In genomic region chr3:149095487-149095886, GRCh38 we compare ENCODE assay signal across 1 cellular context.
A peak's percentile ranks its signal among the peaks of the same experiment; 100 is the strongest.
TF ChIP-seq lines count a peak whose summit lies in the region.

No MANE protein-coding gene starts in this region.

TF ChIP-seq in GM12878, 131 proteins besides CTCF, POLR2A, EP300 and RAD21 (continued from another document and continues in another):
- TF ChIP-seq IRF3 (IDR thresholded peaks at IDR 0.05) (no peak), CEBPB (IDR thresholded peaks at IDR 0.05; ENCODE audit: borderline replicate concordance in 1 of 2, low read depth in 2 of 2, low read length in 2 of 2) (no peak), RFX5 (IDR thresholded peaks at IDR 0.05; ENCODE audit: low read depth, low read length) (no peak), SUPT20H (IDR thresholded peaks at IDR 0.05; ENCODE audit: borderline replicate concordance, control insufficient read depth, low read depth, low read length) (no peak), STAT1 (conservative IDR thresholded peaks at IDR 0.05) (no peak), IKZF2 (IDR thresholded peaks at IDR 0.05) (peak; percentile 92 to 96), USF2 (IDR thresholded peaks at IDR 0.05; ENCODE audit: borderline replicate concordance, low read depth, low read length) (no peak), ZBTB4 (CRISPR knock-in tag; IDR thresholded peaks at IDR 0.05) (no peak), JUND (IDR thresholded peaks at IDR 0.05; ENCODE audit: low read depth, low read length) (0 out of 2 replicates have a peak, but pooled peaks have one; percentile 41), CREB1 (IDR thresholded peaks at IDR 0.05; ENCODE audit: low read depth) (no peak), ZNF384 (IDR thresholded peaks at IDR 0.05; ENCODE audit: borderline replicate concordance, low read depth, low read length) (no peak), HDAC6 (IDR thresholded peaks at IDR 0.05; ENCODE audit: unreplicated experiment) (no peak), E2F4 (IDR thresholded peaks at IDR 0.05; ENCODE audit: low read depth, low read length) (no peak), RUNX3 (IDR thresholded peaks at IDR 0.05; ENCODE audit: low read length) (peak; percentile 29; the same call in 1 of the 2 replicates), NFXL1 (IDR thresholded peaks at IDR 0.05; ENCODE audit: borderline replicate concordance) (no peak), NBN (IDR thresholded peaks at IDR 0.05) (peak; percentile 53; the same call in 1 of the 2 replicates), YBX1 (IDR thresholded peaks at IDR 0.05) (no peak), ZNF687 (IDR thresholded peaks at IDR 0.05) (no peak), ZNF622 (IDR thresholded peaks at IDR 0.05) (no peak), ZNF592 (IDR thresholded peaks at IDR 0.05) (no peak), MYC (IDR thresholded peaks at IDR 0.05; ENCODE audit: insufficient read depth, insufficient read length, insufficient replicate concordance, low read length, severe bottlenecking) (no peak), HCFC1 (IDR thresholded peaks at IDR 0.05; ENCODE audit: low read length) (no peak), NFIC (IDR thresholded peaks at IDR 0.05; ENCODE audit: low read depth, low read length) (peak; percentile 91), YY1 (IDR thresholded peaks at IDR 0.05; ENCODE audit: low read depth, low read length) (no peak), CBX5 (IDR thresholded peaks at IDR 0.05; ENCODE audit: low read depth) (no peak), BACH1 (IDR thresholded peaks at IDR 0.05; ENCODE audit: borderline replicate concordance) (peak; percentile 64; the same call in 1 of the 2 replicates), BRCA1 (IDR thresholded peaks at IDR 0.05; ENCODE audit: low read depth, low read length) (no peak), KLF5 (IDR thresholded peaks at IDR 0.05; ENCODE audit: partially characterized antibody) (no peak), BMI1 (IDR thresholded peaks at IDR 0.05; ENCODE audit: borderline replicate concordance) (peak; percentile 70; the same call in 1 of the 2 replicates), NFYA (IDR thresholded peaks at IDR 0.05; ENCODE audit: borderline replicate concordance, low read depth, low read length) (no peak), SREBF2 (IDR thresholded peaks at IDR 0.05; ENCODE audit: low read length) (no peak), ATF2 (IDR thresholded peaks at IDR 0.05; ENCODE audit: low read length) (peak; percentile 64; the same call in 1 of the 2 replicates), TAF1 (IDR thresholded peaks at IDR 0.05; ENCODE audit: borderline replicate concordance, low read depth, low read length) (no peak), ATF7 (IDR thresholded peaks at IDR 0.05; ENCODE audit: low read depth) (no peak), FOS (IDR thresholded peaks at IDR 0.05; ENCODE audit: borderline replicate concordance, extremely low read depth, insufficient read length) (no peak), CBX3 (IDR thresholded peaks at IDR 0.05; ENCODE audit: borderline replicate concordance, low read depth) (no peak), CHD1 (IDR thresholded peaks at IDR 0.05; ENCODE audit: low read depth, low read length) (no peak)
- TF ChIP-seq, protein P1, sequence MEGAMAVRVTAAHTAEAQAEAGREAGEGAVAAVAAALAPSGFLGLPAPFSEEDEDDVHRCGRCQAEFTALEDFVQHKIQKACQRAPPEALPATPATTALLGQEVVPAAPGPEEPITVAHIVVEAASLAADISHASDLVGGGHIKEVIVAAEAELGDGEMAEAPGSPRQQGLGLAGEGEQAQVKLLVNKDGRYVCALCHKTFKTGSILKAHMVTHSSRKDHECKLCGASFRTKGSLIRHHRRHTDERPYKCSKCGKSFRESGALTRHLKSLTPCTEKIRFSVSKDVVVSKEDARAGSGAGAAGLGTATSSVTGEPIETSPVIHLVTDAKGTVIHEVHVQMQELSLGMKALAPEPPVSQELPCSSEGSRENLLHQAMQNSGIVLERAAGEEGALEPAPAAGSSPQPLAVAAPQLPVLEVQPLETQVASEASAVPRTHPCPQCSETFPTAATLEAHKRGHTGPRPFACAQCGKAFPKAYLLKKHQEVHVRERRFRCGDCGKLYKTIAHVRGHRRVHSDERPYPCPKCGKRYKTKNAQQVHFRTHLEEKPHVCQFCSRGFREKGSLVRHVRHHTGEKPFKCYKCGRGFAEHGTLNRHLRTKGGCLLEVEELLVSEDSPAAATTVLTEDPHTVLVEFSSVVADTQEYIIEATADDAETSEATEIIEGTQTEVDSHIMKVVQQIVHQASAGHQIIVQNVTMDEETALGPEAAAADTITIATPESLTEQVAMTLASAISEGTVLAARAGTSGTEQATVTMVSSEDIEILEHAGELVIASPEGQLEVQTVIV (IDR thresholded peaks at IDR 0.05; ENCODE audit: borderline replicate concordance, partially characterized antibody) = no peak
- TF ChIP-seq, protein P2, sequence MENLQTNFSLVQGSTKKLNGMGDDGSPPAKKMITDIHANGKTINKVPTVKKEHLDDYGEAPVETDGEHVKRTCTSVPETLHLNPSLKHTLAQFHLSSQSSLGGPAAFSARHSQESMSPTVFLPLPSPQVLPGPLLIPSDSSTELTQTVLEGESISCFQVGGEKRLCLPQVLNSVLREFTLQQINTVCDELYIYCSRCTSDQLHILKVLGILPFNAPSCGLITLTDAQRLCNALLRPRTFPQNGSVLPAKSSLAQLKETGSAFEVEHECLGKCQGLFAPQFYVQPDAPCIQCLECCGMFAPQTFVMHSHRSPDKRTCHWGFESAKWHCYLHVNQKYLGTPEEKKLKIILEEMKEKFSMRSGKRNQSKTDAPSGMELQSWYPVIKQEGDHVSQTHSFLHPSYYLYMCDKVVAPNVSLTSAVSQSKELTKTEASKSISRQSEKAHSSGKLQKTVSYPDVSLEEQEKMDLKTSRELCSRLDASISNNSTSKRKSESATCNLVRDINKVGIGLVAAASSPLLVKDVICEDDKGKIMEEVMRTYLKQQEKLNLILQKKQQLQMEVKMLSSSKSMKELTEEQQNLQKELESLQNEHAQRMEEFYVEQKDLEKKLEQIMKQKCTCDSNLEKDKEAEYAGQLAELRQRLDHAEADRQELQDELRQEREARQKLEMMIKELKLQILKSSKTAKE (IDR thresholded peaks at IDR 0.05; ENCODE audit: low read depth, poor library complexity, severe bottlenecking) = peak; percentile 43
